Comparison of ENCODE assay signal across 15 cellular contexts in genomic region chr1:182817802-182818201, GRCh38.
"Had no signal": no experiment of that assay in that cellular context is flagged by ENCODE, and none has a peak within 500 bp of the region (broad histone marks: within the 10 kb centered on the region; RNA-seq: fewer than 3 reads in every experiment).

No MANE protein-coding gene starts in this region.

- H3K4me3 ChIP-seq: colonic mucosa, suprapubic skin, thyroid gland, upper lobe of left lung, vagina had no signal

- H3K27me3 ChIP-seq: colonic mucosa, foreskin keratinocyte, suprapubic skin, thyroid gland, upper lobe of left lung, vagina had no signal

- H3K4me1 ChIP-seq: colonic mucosa, foreskin keratinocyte, suprapubic skin, thyroid gland, upper lobe of left lung, vagina had no signal

- ATAC-seq: foreskin keratinocyte; left colon; naive thymus-derived CD8-positive, alpha-beta T cell; right cardiac atrium; stimulated activated naive CD8-positive, alpha-beta T cell treated with anti-CD3 and anti-CD28 coated beads, Interleukin-15, Interleukin-2, amounts not matched to agents 100 U/mL and 50 U/mL, for 24 hours had no signal

- H3K36me3 ChIP-seq: colonic mucosa had no signal

- FAIRE-seq: small intestine had no signal

- DNase-seq: colonic mucosa; dermis blood vessel endothelial cell; foreskin keratinocyte; hippocampal formation; left colon; naive thymus-derived CD8-positive, alpha-beta T cell; posterior cingulate gyrus; right cardiac atrium; small intestine; stimulated activated CD4-positive, alpha-beta T cell treated with anti-CD3 and anti-CD28 coated beads, Interleukin-12 subunit alpha, Interleukin-12 subunit beta, amount 100 ng/mL, for 4 hours; stimulated activated naive CD8-positive, alpha-beta T cell treated with anti-CD3 and anti-CD28 coated beads, Interleukin-15, Interleukin-2, amounts not matched to agents 100 U/mL and 50 U/mL, for 24 hours; thyroid gland; upper lobe of left lung had no signal

- H3K9me3 ChIP-seq: colonic mucosa, suprapubic skin, thyroid gland, upper lobe of left lung, vagina had no signal

- H3K27ac ChIP-seq: colonic mucosa, foreskin keratinocyte, suprapubic skin, thyroid gland, upper lobe of left lung, vagina had no signal
